In genomic region chr1:47338249-47339077, GRCh38 we compare ENCODE assay signal across 25 cellular contexts. TPM values are rescaled to one million over a fixed set of nuclear protein-coding genes. Genes with fewer than 3 reads are reported as not detected.
DNase-seq lines count a peak whose midpoint lies in the region; ATAC-seq lines count a peak whose summit lies in the region.
"Had no signal": no experiment of that assay in that cellular context is flagged by ENCODE, and none has a peak within 500 bp of the region (broad histone marks: within the 10 kb centered on the region; RNA-seq: fewer than 3 reads in every experiment).

No MANE protein-coding gene starts in this region.

- ATAC-seq in activated CD8-positive, alpha-beta memory T cell treated with anti-CD3 and anti-CD28 coated beads, Interleukin-2, amount 10 ng/mL, durations not matched to agents 7 days and 5 days = no peak
- ATAC-seq: activated CD4-positive, alpha-beta T cell treated with anti-CD3 and anti-CD28 coated beads for 36 hours; activated CD8-positive, alpha-beta T cell treated with anti-CD3 and anti-CD28 coated beads, Interleukin-2, amount 10 ng/mL, durations not matched to agents 7 days and 5 days; mucosa of descending colon; stimulated activated memory B cell treated with anti-CD40 and anti-IgM and Interleukin-4, amounts not matched to agents 10 μg/mL and 1 μg/mL and 100 μg/mL, for 72 hours had no signal

- H3K27ac ChIP-seq in CD4-positive, alpha-beta memory T cell (ENCODE audit: low read depth, low read length) = no peak overlapping the region
- H3K27ac ChIP-seq in SK-N-MC (peak overlapping the region; percentile 85), mesenchymal stem cell (ENCODE audit: low read length, poor library complexity, severe bottlenecking) (no peak overlapping the region)
- H3K27ac ChIP-seq: uterus had no signal

- H2BK5ac ChIP-seq in mesenchymal stem cell (ENCODE audit: low read depth, low read length, poor library complexity, severe bottlenecking) = no peak overlapping the region

- DNase-seq in activated CD8-positive, alpha-beta memory T cell treated with anti-CD3 and anti-CD28 coated beads, Interleukin-2, amount 10 ng/mL, durations not matched to agents 7 days and 5 days = no peak
- DNase-seq in activated CD8-positive, alpha-beta memory T cell treated with anti-CD3 and anti-CD28 coated beads, Interleukin-2, amount 50 U/mL, for 48 hours = no peak
- no peak for DNase-seq in CD4-positive, alpha-beta memory T cell
- DNase-seq in SK-N-MC (ENCODE audit: low read depth, low spot score) = no peak
- no peak for DNase-seq in mesenchymal stem cell
- DNase-seq in NCI-H2081 treated with DMSO at 0.1 percent for 48 hours (lab: John Stamatoyannopoulos, UW) = no peak
- DNase-seq in HCEC 1CT = no peak
- no peak for DNase-seq in epidermal melanocyte (ENCODE audit: insufficient read length, low spot score)
- DNase-seq: activated CD4-positive, alpha-beta T cell treated with anti-CD3 and anti-CD28 coated beads for 36 hours; activated CD8-positive, alpha-beta T cell treated with anti-CD3 and anti-CD28 coated beads, Interleukin-2, amount 10 ng/mL, durations not matched to agents 7 days and 5 days; AML-193; CD8-positive, alpha-beta memory T cell; effector CD8-positive, alpha-beta T cell; foreskin melanocyte; MG63; NCI-H2081; NCI-H446 treated with DMSO at 0.1 percent for 48 hours; nephron progenitor cell; posterior cingulate gyrus; sigmoid colon; stimulated activated CD4-positive, alpha-beta T cell treated with anti-CD3 and anti-CD28 coated beads, Interleukin-4, amount 100 ng/mL, for 24 hours; uterus had no signal

- H3K9me3 ChIP-seq in CD4-positive, alpha-beta memory T cell (ENCODE audit: control insufficient read depth in 1 of 2, low read length in 2 of 2) = no peaks in the 10 kb centered on the region
- H3K9me3 ChIP-seq in SK-N-MC (ENCODE audit: low read depth, low read length) = no peaks in the 10 kb centered on the region
- H3K9me3 ChIP-seq in mesenchymal stem cell (ENCODE audit: control insufficient read depth, low read length) = no peaks in the 10 kb centered on the region
- H3K9me3 ChIP-seq: MG63, mucosa of descending colon, sigmoid colon, uterus had no signal

- H3K4me1 ChIP-seq in CD4-positive, alpha-beta memory T cell (ENCODE audit: insufficient read depth, low read length) = peaks cover 27% of the 10 kb centered on the region
- peaks cover 8% of the 10 kb centered on the region for H3K4me1 ChIP-seq in mesenchymal stem cell (ENCODE audit: control insufficient read depth, insufficient read depth, low read depth, low read length)

- no peaks in the 10 kb centered on the region for H3K9me3 Mint-ChIP-seq in activated CD8-positive, alpha-beta memory T cell treated with anti-CD3 and anti-CD28 coated beads, Interleukin-2, amount 10 ng/mL, durations not matched to agents 7 days and 5 days (ENCODE audit: low read depth)
- H3K9me3 Mint-ChIP-seq in CD4-positive, alpha-beta memory T cell = no peaks in the 10 kb centered on the region
- H3K9me3 Mint-ChIP-seq: CD8-positive, alpha-beta memory T cell; nephron progenitor cell; stimulated activated memory B cell treated with anti-CD40 and anti-IgM and Interleukin-4, amounts not matched to agents 10 μg/mL and 1 μg/mL and 100 μg/mL, for 72 hours had no signal

- H3K36me3 Mint-ChIP-seq in activated CD8-positive, alpha-beta memory T cell treated with anti-CD3 and anti-CD28 coated beads, Interleukin-2, amount 10 ng/mL, durations not matched to agents 7 days and 5 days = peaks cover 10% of the 10 kb centered on the region
- H3K36me3 Mint-ChIP-seq in CD4-positive, alpha-beta memory T cell = peaks cover 0 to 11% of the 10 kb centered on the region in 2 donors

- no peak overlapping the region for H2BK120ac ChIP-seq in mesenchymal stem cell (ENCODE audit: low read depth, low read length)

- no peak overlapping the region for H3K4me2 ChIP-seq in mesenchymal stem cell (ENCODE audit: low read length, poor library complexity, severe bottlenecking)

- intact Hi-C loops in CD4-positive, alpha-beta memory T cell (cut with micrococcal nuclease) = loop anchor here (10.0 kb wide), 1 partner anchor 624 kb away; the partner anchor contains the start of gene EFCAB14

- H3K14ac ChIP-seq in mesenchymal stem cell (ENCODE audit: low read length in 2 of 2) = no peak overlapping the region

- H2AFZ ChIP-seq in mesenchymal stem cell (ENCODE audit: low read depth, low read length) = no peak overlapping the region

- peaks cover under 1% of the 10 kb centered on the region for H3K79me1 ChIP-seq in mesenchymal stem cell (replicated peaks; ENCODE audit: low read length, poor library complexity, severe bottlenecking)

- no peak overlapping the region for H4K91ac ChIP-seq in mesenchymal stem cell (ENCODE audit: low read length)

- H3K9ac ChIP-seq in SK-N-MC (ENCODE audit: insufficient read length) (peak overlapping the region; percentile 37), mesenchymal stem cell (ENCODE audit: low read length) (peak overlapping the region; percentile 27)

- no peak overlapping the region for H2AK5ac ChIP-seq in mesenchymal stem cell (ENCODE audit: low read length, severe bottlenecking)

- H3K4me3 ChIP-seq in CD4-positive, alpha-beta memory T cell (ENCODE audit: low read length in 2 of 2) = no peak overlapping the region
- H3K4me3 ChIP-seq in SK-N-MC (0 out of 2 replicates have a peak overlapping the region, but pooled peaks have one; percentile 4), mesenchymal stem cell (ENCODE audit: insufficient read depth in 1 of 2, low read depth in 1 of 2, low read length in 2 of 2) (no peak overlapping the region)
- H3K4me3 ChIP-seq: lung, MG63, mucosa of descending colon, sigmoid colon, uterus had no signal

- H3K27ac Mint-ChIP-seq in activated CD8-positive, alpha-beta memory T cell treated with anti-CD3 and anti-CD28 coated beads, Interleukin-2, amount 10 ng/mL, durations not matched to agents 7 days and 5 days = peak overlapping the region; percentile 64
- peak overlapping the region in 4 of 7 donors; percentile 2 to 82 (median 47) for H3K27ac Mint-ChIP-seq in CD4-positive, alpha-beta memory T cell
- H3K27ac Mint-ChIP-seq: activated CD8-positive, alpha-beta T cell treated with anti-CD3 and anti-CD28 coated beads, Interleukin-2, amount 10 ng/mL, durations not matched to agents 7 days and 5 days; nephron progenitor cell; stimulated activated memory B cell treated with anti-CD40 and anti-IgM and Interleukin-4, amounts not matched to agents 10 μg/mL and 1 μg/mL and 100 μg/mL, for 72 hours had no signal

- no peak overlapping the region for H2BK15ac ChIP-seq in mesenchymal stem cell (ENCODE audit: low read depth, poor library complexity, severe bottlenecking)

- CTCF ChIA-PET in activated CD8-positive, alpha-beta memory T cell treated with anti-CD3 and anti-CD28 coated beads, Interleukin-2, amount 10 ng/mL, durations not matched to agents 7 days and 5 days (lab: Charles Lee) = interaction anchor here (0.7 to 1.7 kb wide), 5 partner anchors 22 to 388 kb away, joined by 3 to 4 read pairs (median 3); partner anchors contain the start of gene FOXD2
- CTCF ChIA-PET in CD4-positive, alpha-beta memory T cell (lab: Charles Lee; ENCODE audit: partially characterized antibody) = interaction anchor here (0.9 to 1.4 kb wide), 5 partner anchors 21 to 388 kb away, joined by 3 to 6 read pairs (median 4); no protein-coding TSS in a partner anchor

- no peaks in the 10 kb centered on the region for H3K27me3 Mint-ChIP-seq in activated CD8-positive, alpha-beta memory T cell treated with anti-CD3 and anti-CD28 coated beads, Interleukin-2, amount 10 ng/mL, durations not matched to agents 7 days and 5 days
- H3K27me3 Mint-ChIP-seq in CD4-positive, alpha-beta memory T cell = no peaks in the 10 kb centered on the region
- H3K27me3 Mint-ChIP-seq: activated CD4-positive, alpha-beta T cell treated with anti-CD3 and anti-CD28 coated beads for 36 hours; CD8-positive, alpha-beta memory T cell; stimulated activated memory B cell treated with anti-CD40 and anti-IgM and Interleukin-4, amounts not matched to agents 10 μg/mL and 1 μg/mL and 100 μg/mL, for 72 hours had no signal

- no peaks in the 10 kb centered on the region for H3K36me3 ChIP-seq in CD4-positive, alpha-beta memory T cell (ENCODE audit: insufficient read depth, low read length)
- H3K36me3 ChIP-seq in SK-N-MC (ENCODE audit: insufficient read depth, low read length) (peaks cover 5% of the 10 kb centered on the region; the same call in 1 of the 2 replicates), mesenchymal stem cell (ENCODE audit: control insufficient read depth in 1 of 2, insufficient read depth in 2 of 2, low read depth in 1 of 2, low read length in 2 of 2) (peaks cover 6 to 7% of the 10 kb centered on the region in 2 experiments)
- H3K36me3 ChIP-seq: sigmoid colon, uterus had no signal

- H3K23ac ChIP-seq in mesenchymal stem cell (ENCODE audit: low read length in 2 of 2) = no peak overlapping the region

- peaks cover 22% of the 10 kb centered on the region for H3K4me1 Mint-ChIP-seq in activated CD8-positive, alpha-beta memory T cell treated with anti-CD3 and anti-CD28 coated beads, Interleukin-2, amount 10 ng/mL, durations not matched to agents 7 days and 5 days
- peaks cover 14 to 35% (median 19%) of the 10 kb centered on the region in 4 donors for H3K4me1 Mint-ChIP-seq in CD4-positive, alpha-beta memory T cell

- no peak overlapping the region for H2BK12ac ChIP-seq in mesenchymal stem cell (ENCODE audit: low read length in 2 of 2)

- H3K4me3 Mint-ChIP-seq in activated CD8-positive, alpha-beta memory T cell treated with anti-CD3 and anti-CD28 coated beads, Interleukin-2, amount 10 ng/mL, durations not matched to agents 7 days and 5 days = no peak overlapping the region
- H3K4me3 Mint-ChIP-seq in CD4-positive, alpha-beta memory T cell = peak overlapping the region in 1 of 8 donors; percentile 54
- H3K4me3 Mint-ChIP-seq: activated CD4-positive, alpha-beta T cell treated with anti-CD3 and anti-CD28 coated beads for 36 hours; activated CD8-positive, alpha-beta T cell treated with anti-CD3 and anti-CD28 coated beads, Interleukin-2, amount 10 ng/mL, durations not matched to agents 7 days and 5 days; CD8-positive, alpha-beta memory T cell; nephron progenitor cell; stimulated activated memory B cell treated with anti-CD40 and anti-IgM and Interleukin-4, amounts not matched to agents 10 μg/mL and 1 μg/mL and 100 μg/mL, for 72 hours had no signal

- H3K27me3 ChIP-seq in CD4-positive, alpha-beta memory T cell (ENCODE audit: insufficient read depth, low read length) = no peaks in the 10 kb centered on the region
- H3K27me3 ChIP-seq in mesenchymal stem cell (ENCODE audit: control insufficient read depth in 1 of 2, insufficient read depth in 1 of 2, low read length in 2 of 2) = no peaks in the 10 kb centered on the region
- H3K27me3 ChIP-seq: MG63, sigmoid colon, uterus had no signal

- no peak overlapping the region for H3K18ac ChIP-seq in mesenchymal stem cell (ENCODE audit: low read depth in 1 of 2, low read length in 2 of 2)

- H3K4ac ChIP-seq in mesenchymal stem cell (ENCODE audit: low read depth in 1 of 2, low read length in 2 of 2) = no peak overlapping the region

- POLR2A ChIA-PET in CD4-positive, alpha-beta memory T cell (lab: Charles Lee; ENCODE audit: partially characterized antibody) = no interaction called here

- no peak overlapping the region for H4K8ac ChIP-seq in mesenchymal stem cell (ENCODE audit: low read length)

RNA-seq across cellular contexts. Expression of gene CMPK1, which starts 4.9 kb away (rescaled TPM):
- 10 to 100 TPM; 77.5 to 94.4 TPM for total RNA-seq in activated CD8-positive, alpha-beta memory T cell treated with anti-CD3 and anti-CD28 coated beads, Interleukin-2, amount 10 ng/mL, durations not matched to agents 7 days and 5 days
- 100 to 1,000 TPM; 152 to 153 TPM for total RNA-seq in CD4-positive, alpha-beta memory T cell
- 100 to 1,000 TPM; 180 to 216 TPM for polyA plus RNA-seq in CD4-positive, alpha-beta memory T cell
- polyA plus RNA-seq in mesenchymal stem cell (2013, experiment 1 of 2) = 63.7 TPM
- polyA plus RNA-seq in mesenchymal stem cell (2013, experiment 2 of 2) = 71.7 TPM

RNA-seq across cellular contexts. Expression of gene STIL, which starts 24.5 kb away (rescaled TPM):
- 10 to 100 TPM; 38.6 to 51.3 TPM for total RNA-seq in activated CD8-positive, alpha-beta memory T cell treated with anti-CD3 and anti-CD28 coated beads, Interleukin-2, amount 10 ng/mL, durations not matched to agents 7 days and 5 days
- total RNA-seq in CD4-positive, alpha-beta memory T cell = 1 to 10 TPM; 1.6 to 2.6 TPM
- under 1 TPM; 0.34 to 0.89 TPM for polyA plus RNA-seq in CD4-positive, alpha-beta memory T cell
- polyA plus RNA-seq in mesenchymal stem cell (2013, experiment 1 of 2) = 2.6 TPM
- polyA plus RNA-seq in mesenchymal stem cell (2013, experiment 2 of 2) = 2.6 TPM

Comparison
In these comparisons a context has a peak if more than half of its experiments do, and no peak if none do; other contexts are left out.
1. RNA of gene STIL, which starts 24.5 kb away (total RNA-seq): 38.6 to 51.3 TPM in activated CD8-positive, alpha-beta memory T cell treated with anti-CD3 and anti-CD28 coated beads, Interleukin-2, amount 10 ng/mL, durations not matched to agents 7 days and 5 days; 1.6 to 2.6 TPM in CD4-positive, alpha-beta memory T cell; every median in the first group is over 10 times any median in the second.